18 cellular contexts compared by ENCODE assay signal in genomic region chr4:166064706-166065105, GRCh38.
A peak's percentile ranks its signal among the peaks of the same experiment; 100 is the strongest.
DNase-seq lines count a peak whose midpoint lies in the region; ATAC-seq, FAIRE-seq and TF ChIP-seq lines count a peak whose summit lies in the region.
"Had no signal": no experiment of that assay in that cellular context is flagged by ENCODE, and none has a peak within 500 bp of the region (broad histone marks: within the 10 kb centered on the region; RNA-seq: fewer than 3 reads in every experiment).

No MANE protein-coding gene starts in this region.

- intact Hi-C loops in MCF 10A (cut with micrococcal nuclease): no loop called here
- intact Hi-C loops in breast epithelium (cut with DNase I; ENCODE audit: low total_unique reads): no loop called here
- intact Hi-C loops in A673 (cut with micrococcal nuclease; ENCODE audit: unreplicated experiment): no loop called here

- H3K9me3 ChIP-seq in breast epithelium (no peaks in the 10 kb centered on the region), adipocyte (ENCODE audit: control insufficient read depth, low read length) (no peaks in the 10 kb centered on the region), keratinocyte (ENCODE audit: control insufficient read depth, low read depth, low read length) (no peaks in the 10 kb centered on the region), A673 (ENCODE audit: low read depth, low read length, poor library complexity, severe bottlenecking) (no peaks in the 10 kb centered on the region), WERI-Rb-1 (ENCODE audit: severe bottlenecking) (no peaks in the 10 kb centered on the region)
- H3K9me3 ChIP-seq: SJSA1 had no signal

- H3K27ac Mint-ChIP-seq in MCF 10A (ENCODE audit: low read depth, unreplicated experiment): no peak overlapping the region
- H3K27ac Mint-ChIP-seq: GM23338 had no signal

- H3K4me2 ChIP-seq in keratinocyte (ENCODE audit: control insufficient read depth, extremely low read depth, insufficient read depth, low read depth, low read length): peak overlapping the region; percentile 39
- H3K4me2 ChIP-seq: GM23338 had no signal

- no peaks in the 10 kb centered on the region for H3K36me3 ChIP-seq in breast epithelium
- H3K36me3 ChIP-seq in adipocyte (ENCODE audit: control insufficient read depth, insufficient read depth, low read length, severe bottlenecking): no peaks in the 10 kb centered on the region
- no peaks in the 10 kb centered on the region for H3K36me3 ChIP-seq in keratinocyte (ENCODE audit: control insufficient read depth in 2 of 2, extremely low read depth in 1 of 2, insufficient read depth in 2 of 2, low read length in 2 of 2)
- no peaks in the 10 kb centered on the region for H3K36me3 ChIP-seq in A673 (ENCODE audit: insufficient read depth, low read length, poor library complexity, severe bottlenecking)
- H3K36me3 ChIP-seq in WERI-Rb-1: no peaks in the 10 kb centered on the region
- H3K36me3 ChIP-seq: SJSA1 had no signal

- TF ChIP-seq CTCF in MCF 10A (IDR thresholded peaks at IDR 0.05; ENCODE audit: unreplicated experiment): no peak
- TF ChIP-seq CTCF in breast epithelium (IDR thresholded peaks at IDR 0.05): no peak
- TF ChIP-seq CTCF in keratinocyte (optimal IDR thresholded peaks at IDR 0.05 in 1 of 3, IDR thresholded peaks at IDR 0.05 in 1 of 3, conservative IDR thresholded peaks at IDR 0.05 in 1 of 3; ENCODE audit: extremely low read depth in 1 of 3, insufficient read depth in 2 of 3, low read length in 3 of 3): no peak
- TF ChIP-seq CTCF in A673 (conservative IDR thresholded peaks at IDR 0.05; ENCODE audit: low read depth, low read length): no peak
- no peak for TF ChIP-seq CTCF in WERI-Rb-1 (IDR thresholded peaks at IDR 0.05; ENCODE audit: low read depth, low read length)

- CTCF ChIA-PET in MCF 10A (lab: Yijun Ruan, JAX): interaction anchor here (0.6 to 1.1 kb wide), 3 partner anchors 12 to 970 kb away, joined by 3 read pairs; no protein-coding TSS in a partner anchor
- CTCF ChIA-PET in A673 (lab: Charles Lee): no interaction called here

- POLR2A ChIA-PET in MCF 10A (lab: Yijun Ruan, JAX): interaction anchor here (0.6 to 2.9 kb wide), 8 partner anchors 42 to 322 kb away, joined by 3 to 15 read pairs (median 4); partner anchors contain the start of gene TLL1
- POLR2A ChIA-PET in A673 (lab: Charles Lee; ENCODE audit: low non-redundant PET): no interaction called here

- peaks cover 4% of the 10 kb centered on the region for H3K4me1 Mint-ChIP-seq in MCF 10A (ENCODE audit: insufficient read depth, unreplicated experiment)
- H3K4me1 Mint-ChIP-seq: GM23338 had no signal

- H3K4me3 Mint-ChIP-seq in MCF 10A (ENCODE audit: unreplicated experiment): no peak overlapping the region
- H3K4me3 Mint-ChIP-seq: GM23338 had no signal

- ATAC-seq in GM21381 (IDR thresholded peaks at IDR 0.05; ENCODE audit: unreplicated experiment) (no peak), HG03097 (IDR thresholded peaks at IDR 0.05; ENCODE audit: low FRiP score, unreplicated experiment) (no peak)
- ATAC-seq: GM23338, K562 had no signal

- H3K4me1 ChIP-seq in breast epithelium (no peaks in the 10 kb centered on the region), adipocyte (ENCODE audit: control insufficient read depth, insufficient read depth, low read length) (no peaks in the 10 kb centered on the region), keratinocyte (ENCODE audit: control insufficient read depth, extremely low read depth, insufficient read depth, low read length) (peaks cover 17% of the 10 kb centered on the region), A673 (ENCODE audit: insufficient read depth, low read length, poor library complexity, severe bottlenecking) (no peaks in the 10 kb centered on the region)
- H3K4me1 ChIP-seq: SJSA1 had no signal

- no peaks in the 10 kb centered on the region for H3K36me3 Mint-ChIP-seq in MCF 10A (ENCODE audit: insufficient read depth, unreplicated experiment)

- no peaks in the 10 kb centered on the region for H4K20me1 ChIP-seq in keratinocyte (ENCODE audit: control insufficient read depth, extremely low read depth, insufficient read depth, low read length)

- H3K27me3 Mint-ChIP-seq in MCF 10A (ENCODE audit: insufficient read depth, unreplicated experiment): no peaks in the 10 kb centered on the region

- H3K27ac ChIP-seq in breast epithelium (no peak overlapping the region), keratinocyte (ENCODE audit: control insufficient read depth, insufficient read depth, low read length) (peak overlapping the region; percentile 53), A673 (ENCODE audit: low read depth, low read length, poor library complexity, severe bottlenecking) (no peak overlapping the region), WERI-Rb-1 (no peak overlapping the region)
- H3K27ac ChIP-seq: C4-2B, SJSA1 had no signal

- H3K79me2 ChIP-seq in keratinocyte (ENCODE audit: control insufficient read depth, insufficient read depth, low read length): no peaks in the 10 kb centered on the region

- H3K9me3 Mint-ChIP-seq in MCF 10A (ENCODE audit: unreplicated experiment): no peaks in the 10 kb centered on the region

- BruUV-seq in MCF 10A (replicated peaks; lab: Mats Ljungman, UMichigan) (no TSS peak), A673 (replicated peaks; lab: Mats Ljungman, UMichigan) (no TSS peak)

- H3K4me3 ChIP-seq in breast epithelium (no peak overlapping the region), adipocyte (ENCODE audit: low read length) (no peak overlapping the region), keratinocyte (ENCODE audit: control insufficient read depth in 2 of 3, extremely low read depth in 1 of 3, insufficient read depth in 2 of 3, low read depth in 1 of 3, low read length in 3 of 3) (peak overlapping the region in 1 of 3 experiments; percentile 5), A673 (ENCODE audit: low read depth, low read length, poor library complexity, severe bottlenecking) (no peak overlapping the region), WERI-Rb-1 (ENCODE audit: low read depth, low read length) (no peak overlapping the region)
- H3K4me3 ChIP-seq: GM23338, K562, SJSA1 had no signal

- H3K9ac ChIP-seq in adipocyte (ENCODE audit: low read length) (no peak overlapping the region), keratinocyte (ENCODE audit: control insufficient read depth, extremely low read depth, insufficient read depth, low read length) (no peak overlapping the region)

- H3K27me3 ChIP-seq in breast epithelium (no peaks in the 10 kb centered on the region), adipocyte (replicated peaks; ENCODE audit: control insufficient read depth, insufficient read depth, low read length) (no peaks in the 10 kb centered on the region), keratinocyte (ENCODE audit: control insufficient read depth, extremely low read depth, insufficient read depth, low read length) (no peaks in the 10 kb centered on the region), A673 (replicated peaks; ENCODE audit: insufficient read depth, low read depth, low read length, poor library complexity) (no peaks in the 10 kb centered on the region), WERI-Rb-1 (ENCODE audit: insufficient read depth, low read depth, severe bottlenecking) (no peaks in the 10 kb centered on the region)
- H3K27me3 ChIP-seq: SJSA1 had no signal

- peak; percentile 59 for FAIRE-seq in keratinocyte (lab: Jason Lieb, UNC)
- FAIRE-seq: GM12892, K562 had no signal

- dilution Hi-C loops in keratinocyte (cut with MboI; ENCODE audit: extremely low pct_ligation_motif_present, low sequenced_read_pairs): no loop called here

- no peaks in the 10 kb centered on the region for H3K9me1 ChIP-seq in keratinocyte (ENCODE audit: control insufficient read depth, extremely low read depth, insufficient read depth, low read length)

- no peak for TF ChIP-seq POLR2A in breast epithelium (IDR thresholded peaks at IDR 0.05)

- DNase-seq in MCF 10A (ENCODE audit: unreplicated experiment) (peak; percentile 36), breast epithelium (ENCODE audit: low spot score in 2 of 2) (no peak), adipocyte (ENCODE audit: low read depth) (peak; percentile 10), keratinocyte (ENCODE audit: low read depth, low spot score) (peak; percentile 53), A673 (ENCODE audit: low spot score) (no peak), WERI-Rb-1 (no peak)
- DNase-seq: DMS 273 treated with DMSO at 0.1 percent for 48 hours, NCI-H187, NCI-H226, NCI-H526 treated with DMSO at 0.1 percent for 48 hours, RPMI8226 had no signal

- H2AFZ ChIP-seq in keratinocyte (ENCODE audit: control insufficient read depth, low read length): no peak overlapping the region
- H2AFZ ChIP-seq: GM23338 had no signal

Comparison
In these comparisons a context has a peak if more than half of its experiments do, and no peak if none do; other contexts are left out.
1. DNase-seq: peak in MCF 10A (single experiment), adipocyte (single experiment) and keratinocyte (single experiment); none in breast epithelium (0 of 2), A673 (single experiment) and WERI-Rb-1 (single experiment).